Comparison of ENCODE assay signal across 1 cellular context in the genomic region with DNA sequence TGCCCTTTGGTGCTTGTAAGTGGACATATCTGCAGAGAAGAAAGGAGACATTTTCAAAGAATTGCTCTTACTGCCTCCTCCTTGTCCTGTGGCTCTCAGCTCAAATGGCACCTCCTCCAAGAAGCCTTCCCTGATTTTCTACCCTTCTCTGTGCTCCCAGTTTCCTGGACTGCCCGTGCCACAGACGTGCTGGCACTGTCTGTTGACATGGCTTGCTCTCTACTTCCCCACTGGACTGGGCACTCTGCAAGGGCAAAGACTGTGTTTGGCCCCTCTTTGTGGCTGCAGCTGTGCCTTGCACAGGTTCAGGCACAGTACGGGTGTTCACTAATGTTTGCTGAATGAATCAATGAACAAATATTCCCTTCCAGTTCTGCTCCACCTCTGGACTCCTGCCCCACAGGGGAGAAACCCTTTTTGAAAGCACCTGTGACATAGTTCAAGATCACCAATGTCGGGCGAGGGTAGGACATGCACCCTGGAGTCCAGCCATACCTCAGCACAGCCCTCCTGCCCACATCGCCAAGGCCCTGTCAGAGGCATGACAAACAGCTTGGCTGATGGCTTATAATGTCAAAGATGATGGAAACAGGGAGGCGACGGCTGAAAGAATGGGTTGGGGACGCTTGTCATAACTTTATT.
TF ChIP-seq lines count a peak whose summit lies in the region.

No MANE protein-coding gene starts in this region.

TF ChIP-seq in HepG2, 621 proteins besides CTCF, POLR2A, EP300 and RAD21 (continued from another document and continues in another):
- TF ChIP-seq, protein P1, sequence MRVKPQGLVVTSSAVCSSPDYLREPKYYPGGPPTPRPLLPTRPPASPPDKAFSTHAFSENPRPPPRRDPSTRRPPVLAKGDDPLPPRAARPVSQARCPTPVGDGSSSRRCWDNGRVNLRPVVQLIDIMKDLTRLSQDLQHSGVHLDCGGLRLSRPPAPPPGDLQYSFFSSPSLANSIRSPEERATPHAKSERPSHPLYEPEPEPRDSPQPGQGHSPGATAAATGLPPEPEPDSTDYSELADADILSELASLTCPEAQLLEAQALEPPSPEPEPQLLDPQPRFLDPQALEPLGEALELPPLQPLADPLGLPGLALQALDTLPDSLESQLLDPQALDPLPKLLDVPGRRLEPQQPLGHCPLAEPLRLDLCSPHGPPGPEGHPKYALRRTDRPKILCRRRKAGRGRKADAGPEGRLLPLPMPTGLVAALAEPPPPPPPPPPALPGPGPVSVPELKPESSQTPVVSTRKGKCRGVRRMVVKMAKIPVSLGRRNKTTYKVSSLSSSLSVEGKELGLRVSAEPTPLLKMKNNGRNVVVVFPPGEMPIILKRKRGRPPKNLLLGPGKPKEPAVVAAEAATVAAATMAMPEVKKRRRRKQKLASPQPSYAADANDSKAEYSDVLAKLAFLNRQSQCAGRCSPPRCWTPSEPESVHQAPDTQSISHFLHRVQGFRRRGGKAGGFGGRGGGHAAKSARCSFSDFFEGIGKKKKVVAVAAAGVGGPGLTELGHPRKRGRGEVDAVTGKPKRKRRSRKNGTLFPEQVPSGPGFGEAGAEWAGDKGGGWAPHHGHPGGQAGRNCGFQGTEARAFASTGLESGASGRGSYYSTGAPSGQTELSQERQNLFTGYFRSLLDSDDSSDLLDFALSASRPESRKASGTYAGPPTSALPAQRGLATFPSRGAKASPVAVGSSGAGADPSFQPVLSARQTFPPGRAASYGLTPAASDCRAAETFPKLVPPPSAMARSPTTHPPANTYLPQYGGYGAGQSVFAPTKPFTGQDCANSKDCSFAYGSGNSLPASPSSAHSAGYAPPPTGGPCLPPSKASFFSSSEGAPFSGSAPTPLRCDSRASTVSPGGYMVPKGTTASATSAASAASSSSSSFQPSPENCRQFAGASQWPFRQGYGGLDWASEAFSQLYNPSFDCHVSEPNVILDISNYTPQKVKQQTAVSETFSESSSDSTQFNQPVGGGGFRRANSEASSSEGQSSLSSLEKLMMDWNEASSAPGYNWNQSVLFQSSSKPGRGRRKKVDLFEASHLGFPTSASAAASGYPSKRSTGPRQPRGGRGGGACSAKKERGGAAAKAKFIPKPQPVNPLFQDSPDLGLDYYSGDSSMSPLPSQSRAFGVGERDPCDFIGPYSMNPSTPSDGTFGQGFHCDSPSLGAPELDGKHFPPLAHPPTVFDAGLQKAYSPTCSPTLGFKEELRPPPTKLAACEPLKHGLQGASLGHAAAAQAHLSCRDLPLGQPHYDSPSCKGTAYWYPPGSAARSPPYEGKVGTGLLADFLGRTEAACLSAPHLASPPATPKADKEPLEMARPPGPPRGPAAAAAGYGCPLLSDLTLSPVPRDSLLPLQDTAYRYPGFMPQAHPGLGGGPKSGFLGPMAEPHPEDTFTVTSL (CRISPR knock-in tag; IDR thresholded peaks at IDR 0.05; ENCODE audit: borderline replicate concordance) = peak; percentile 68; the same call in 1 of the 2 replicates
- TF ChIP-seq ZEB1 (IDR thresholded peaks at IDR 0.05; ENCODE audit: insufficient replicate concordance, low read depth) (no peak), ZNF564 (CRISPR knock-in tag; IDR thresholded peaks at IDR 0.05) (no peak), ZNF367 (CRISPR knock-in tag; IDR thresholded peaks at IDR 0.05; ENCODE audit: borderline replicate concordance) (no peak), SAP130 (CRISPR knock-in tag; IDR thresholded peaks at IDR 0.05; ENCODE audit: low read depth) (peak; percentile 37), ZNF484 (CRISPR knock-in tag; IDR thresholded peaks at IDR 0.05; ENCODE audit: borderline replicate concordance, low read depth) (no peak), ZNF30 (CRISPR knock-in tag; IDR thresholded peaks at IDR 0.05) (no peak), PAF1 (CRISPR knock-in tag; IDR thresholded peaks at IDR 0.05) (no peak), ZNF33A (CRISPR knock-in tag; IDR thresholded peaks at IDR 0.05; ENCODE audit: borderline replicate concordance) (no peak), ZNF343 (CRISPR knock-in tag; IDR thresholded peaks at IDR 0.05) (no peak), MAFG (CRISPR knock-in tag; IDR thresholded peaks at IDR 0.05) (no peak), SRF (IDR thresholded peaks at IDR 0.05; ENCODE audit: low read depth, low read length) (no peak), CBX5 (CRISPR knock-in tag; IDR thresholded peaks at IDR 0.05; ENCODE audit: borderline replicate concordance) (0 out of 2 replicates have a peak, but pooled peaks have one; percentile 52), NR2C2 (CRISPR knock-in tag; IDR thresholded peaks at IDR 0.05; ENCODE audit: borderline replicate concordance) (no peak), ZSCAN20 (CRISPR knock-in tag; IDR thresholded peaks at IDR 0.05; ENCODE audit: borderline replicate concordance) (no peak), NRL (CRISPR knock-in tag; IDR thresholded peaks at IDR 0.05; ENCODE audit: borderline replicate concordance) (peak; percentile 91), ZSCAN29 (CRISPR knock-in tag; conservative IDR thresholded peaks at IDR 0.05) (no peak), RBAK (CRISPR knock-in tag; IDR thresholded peaks at IDR 0.05) (no peak), ZNF33B (CRISPR knock-in tag; IDR thresholded peaks at IDR 0.05) (no peak), IKZF4 (CRISPR knock-in tag; IDR thresholded peaks at IDR 0.05; ENCODE audit: borderline replicate concordance, low read depth, not compliant biosample characterization) (no peak), ZKSCAN8 (CRISPR knock-in tag; IDR thresholded peaks at IDR 0.05; ENCODE audit: borderline replicate concordance) (no peak), ZNF138 (CRISPR knock-in tag; IDR thresholded peaks at IDR 0.05; ENCODE audit: low read depth) (no peak), NAIF1 (CRISPR knock-in tag; IDR thresholded peaks at IDR 0.05; ENCODE audit: borderline replicate concordance) (no peak)
- TF ChIP-seq, protein P2, sequence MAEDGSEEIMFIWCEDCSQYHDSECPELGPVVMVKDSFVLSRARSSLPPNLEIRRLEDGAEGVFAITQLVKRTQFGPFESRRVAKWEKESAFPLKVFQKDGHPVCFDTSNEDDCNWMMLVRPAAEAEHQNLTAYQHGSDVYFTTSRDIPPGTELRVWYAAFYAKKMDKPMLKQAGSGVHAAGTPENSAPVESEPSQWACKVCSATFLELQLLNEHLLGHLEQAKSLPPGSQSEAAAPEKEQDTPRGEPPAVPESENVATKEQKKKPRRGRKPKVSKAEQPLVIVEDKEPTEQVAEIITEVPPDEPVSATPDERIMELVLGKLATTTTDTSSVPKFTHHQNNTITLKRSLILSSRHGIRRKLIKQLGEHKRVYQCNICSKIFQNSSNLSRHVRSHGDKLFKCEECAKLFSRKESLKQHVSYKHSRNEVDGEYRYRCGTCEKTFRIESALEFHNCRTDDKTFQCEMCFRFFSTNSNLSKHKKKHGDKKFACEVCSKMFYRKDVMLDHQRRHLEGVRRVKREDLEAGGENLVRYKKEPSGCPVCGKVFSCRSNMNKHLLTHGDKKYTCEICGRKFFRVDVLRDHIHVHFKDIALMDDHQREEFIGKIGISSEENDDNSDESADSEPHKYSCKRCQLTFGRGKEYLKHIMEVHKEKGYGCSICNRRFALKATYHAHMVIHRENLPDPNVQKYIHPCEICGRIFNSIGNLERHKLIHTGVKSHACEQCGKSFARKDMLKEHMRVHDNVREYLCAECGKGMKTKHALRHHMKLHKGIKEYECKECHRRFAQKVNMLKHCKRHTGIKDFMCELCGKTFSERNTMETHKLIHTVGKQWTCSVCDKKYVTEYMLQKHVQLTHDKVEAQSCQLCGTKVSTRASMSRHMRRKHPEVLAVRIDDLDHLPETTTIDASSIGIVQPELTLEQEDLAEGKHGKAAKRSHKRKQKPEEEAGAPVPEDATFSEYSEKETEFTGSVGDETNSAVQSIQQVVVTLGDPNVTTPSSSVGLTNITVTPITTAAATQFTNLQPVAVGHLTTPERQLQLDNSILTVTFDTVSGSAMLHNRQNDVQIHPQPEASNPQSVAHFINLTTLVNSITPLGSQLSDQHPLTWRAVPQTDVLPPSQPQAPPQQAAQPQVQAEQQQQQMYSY (CRISPR knock-in tag; IDR thresholded peaks at IDR 0.05) = no peak
- TF ChIP-seq, protein P3, sequence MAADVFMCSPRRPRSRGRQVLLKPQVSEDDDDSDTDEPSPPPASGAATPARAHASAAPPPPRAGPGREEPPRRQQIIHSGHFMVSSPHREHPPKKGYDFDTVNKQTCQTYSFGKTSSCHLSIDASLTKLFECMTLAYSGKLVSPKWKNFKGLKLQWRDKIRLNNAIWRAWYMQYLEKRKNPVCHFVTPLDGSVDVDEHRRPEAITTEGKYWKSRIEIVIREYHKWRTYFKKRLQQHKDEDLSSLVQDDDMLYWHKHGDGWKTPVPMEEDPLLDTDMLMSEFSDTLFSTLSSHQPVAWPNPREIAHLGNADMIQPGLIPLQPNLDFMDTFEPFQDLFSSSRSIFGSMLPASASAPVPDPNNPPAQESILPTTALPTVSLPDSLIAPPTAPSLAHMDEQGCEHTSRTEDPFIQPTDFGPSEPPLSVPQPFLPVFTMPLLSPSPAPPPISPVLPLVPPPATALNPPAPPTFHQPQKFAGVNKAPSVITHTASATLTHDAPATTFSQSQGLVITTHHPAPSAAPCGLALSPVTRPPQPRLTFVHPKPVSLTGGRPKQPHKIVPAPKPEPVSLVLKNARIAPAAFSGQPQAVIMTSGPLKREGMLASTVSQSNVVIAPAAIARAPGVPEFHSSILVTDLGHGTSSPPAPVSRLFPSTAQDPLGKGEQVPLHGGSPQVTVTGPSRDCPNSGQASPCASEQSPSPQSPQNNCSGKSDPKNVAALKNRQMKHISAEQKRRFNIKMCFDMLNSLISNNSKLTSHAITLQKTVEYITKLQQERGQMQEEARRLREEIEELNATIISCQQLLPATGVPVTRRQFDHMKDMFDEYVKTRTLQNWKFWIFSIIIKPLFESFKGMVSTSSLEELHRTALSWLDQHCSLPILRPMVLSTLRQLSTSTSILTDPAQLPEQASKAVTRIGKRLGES (CRISPR knock-in tag; IDR thresholded peaks at IDR 0.05; ENCODE audit: borderline replicate concordance) = no peak
- TF ChIP-seq, protein P4, sequence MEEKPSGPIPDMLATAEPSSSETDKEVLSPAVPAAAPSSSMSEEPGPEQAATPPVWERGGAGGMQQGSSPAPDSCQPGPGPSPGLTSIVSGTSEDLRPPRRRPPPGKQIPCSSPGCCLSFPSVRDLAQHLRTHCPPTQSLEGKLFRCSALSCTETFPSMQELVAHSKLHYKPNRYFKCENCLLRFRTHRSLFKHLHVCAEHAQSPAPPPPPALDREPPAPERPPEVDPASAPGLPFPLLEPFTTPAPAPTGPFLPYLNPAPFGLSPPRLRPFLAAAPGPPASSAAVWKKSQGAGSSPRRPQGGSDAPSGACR (CRISPR knock-in tag; IDR thresholded peaks at IDR 0.05) = no peak
- TF ChIP-seq, protein P5, sequence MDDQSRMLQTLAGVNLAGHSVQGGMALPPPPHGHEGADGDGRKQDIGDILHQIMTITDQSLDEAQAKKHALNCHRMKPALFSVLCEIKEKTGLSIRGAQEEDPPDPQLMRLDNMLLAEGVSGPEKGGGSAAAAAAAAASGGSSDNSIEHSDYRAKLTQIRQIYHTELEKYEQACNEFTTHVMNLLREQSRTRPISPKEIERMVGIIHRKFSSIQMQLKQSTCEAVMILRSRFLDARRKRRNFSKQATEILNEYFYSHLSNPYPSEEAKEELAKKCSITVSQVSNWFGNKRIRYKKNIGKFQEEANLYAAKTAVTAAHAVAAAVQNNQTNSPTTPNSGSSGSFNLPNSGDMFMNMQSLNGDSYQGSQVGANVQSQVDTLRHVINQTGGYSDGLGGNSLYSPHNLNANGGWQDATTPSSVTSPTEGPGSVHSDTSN (CRISPR knock-in tag; IDR thresholded peaks at IDR 0.05; ENCODE audit: borderline replicate concordance) = no peak
- TF ChIP-seq, protein P6, sequence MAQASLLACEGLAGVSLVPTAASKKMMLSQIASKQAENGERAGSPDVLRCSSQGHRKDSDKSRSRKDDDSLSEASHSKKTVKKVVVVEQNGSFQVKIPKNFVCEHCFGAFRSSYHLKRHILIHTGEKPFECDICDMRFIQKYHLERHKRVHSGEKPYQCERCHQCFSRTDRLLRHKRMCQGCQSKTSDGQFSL (CRISPR knock-in tag; IDR thresholded peaks at IDR 0.05) = no peak
- TF ChIP-seq, protein P7, sequence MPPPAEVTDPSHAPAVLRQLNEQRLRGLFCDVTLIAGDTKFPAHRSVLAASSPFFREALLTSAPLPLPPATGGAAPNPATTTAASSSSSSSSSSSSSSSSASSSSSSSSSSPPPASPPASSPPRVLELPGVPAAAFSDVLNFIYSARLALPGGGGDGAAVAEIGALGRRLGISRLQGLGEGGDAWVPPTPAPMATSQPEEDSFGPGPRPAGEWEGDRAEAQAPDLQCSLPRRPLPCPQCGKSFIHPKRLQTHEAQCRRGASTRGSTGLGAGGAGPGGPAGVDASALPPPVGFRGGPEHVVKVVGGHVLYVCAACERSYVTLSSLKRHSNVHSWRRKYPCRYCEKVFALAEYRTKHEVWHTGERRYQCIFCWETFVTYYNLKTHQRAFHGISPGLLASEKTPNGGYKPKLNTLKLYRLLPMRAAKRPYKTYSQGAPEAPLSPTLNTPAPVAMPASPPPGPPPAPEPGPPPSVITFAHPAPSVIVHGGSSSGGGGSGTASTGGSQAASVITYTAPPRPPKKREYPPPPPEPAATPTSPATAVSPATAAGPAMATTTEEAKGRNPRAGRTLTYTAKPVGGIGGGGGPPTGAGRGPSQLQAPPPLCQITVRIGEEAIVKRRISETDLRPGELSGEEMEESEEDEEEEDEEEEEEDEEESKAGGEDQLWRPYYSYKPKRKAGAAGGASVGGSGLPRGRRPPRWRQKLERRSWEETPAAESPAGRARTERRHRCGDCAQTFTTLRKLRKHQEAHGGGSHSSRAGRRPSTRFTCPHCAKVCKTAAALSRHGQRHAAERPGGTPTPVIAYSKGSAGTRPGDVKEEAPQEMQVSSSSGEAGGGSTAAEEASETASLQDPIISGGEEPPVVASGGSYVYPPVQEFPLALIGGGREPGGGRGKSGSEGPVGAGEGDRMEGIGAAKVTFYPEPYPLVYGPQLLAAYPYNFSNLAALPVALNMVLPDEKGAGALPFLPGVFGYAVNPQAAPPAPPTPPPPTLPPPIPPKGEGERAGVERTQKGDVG (CRISPR knock-in tag; IDR thresholded peaks at IDR 0.05; ENCODE audit: borderline replicate concordance) = no peak
- TF ChIP-seq, protein P8, sequence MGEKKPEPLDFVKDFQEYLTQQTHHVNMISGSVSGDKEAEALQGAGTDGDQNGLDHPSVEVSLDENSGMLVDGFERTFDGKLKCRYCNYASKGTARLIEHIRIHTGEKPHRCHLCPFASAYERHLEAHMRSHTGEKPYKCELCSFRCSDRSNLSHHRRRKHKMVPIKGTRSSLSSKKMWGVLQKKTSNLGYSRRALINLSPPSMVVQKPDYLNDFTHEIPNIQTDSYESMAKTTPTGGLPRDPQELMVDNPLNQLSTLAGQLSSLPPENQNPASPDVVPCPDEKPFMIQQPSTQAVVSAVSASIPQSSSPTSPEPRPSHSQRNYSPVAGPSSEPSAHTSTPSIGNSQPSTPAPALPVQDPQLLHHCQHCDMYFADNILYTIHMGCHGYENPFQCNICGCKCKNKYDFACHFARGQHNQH (CRISPR knock-in tag; IDR thresholded peaks at IDR 0.05) = 0 out of 2 replicates have a peak, but pooled peaks have one; percentile 30
- TF ChIP-seq, protein P9, sequence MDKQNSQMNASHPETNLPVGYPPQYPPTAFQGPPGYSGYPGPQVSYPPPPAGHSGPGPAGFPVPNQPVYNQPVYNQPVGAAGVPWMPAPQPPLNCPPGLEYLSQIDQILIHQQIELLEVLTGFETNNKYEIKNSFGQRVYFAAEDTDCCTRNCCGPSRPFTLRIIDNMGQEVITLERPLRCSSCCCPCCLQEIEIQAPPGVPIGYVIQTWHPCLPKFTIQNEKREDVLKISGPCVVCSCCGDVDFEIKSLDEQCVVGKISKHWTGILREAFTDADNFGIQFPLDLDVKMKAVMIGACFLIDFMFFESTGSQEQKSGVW (CRISPR knock-in tag; IDR thresholded peaks at IDR 0.05; ENCODE audit: borderline replicate concordance) = no peak
